In the genomic region with DNA sequence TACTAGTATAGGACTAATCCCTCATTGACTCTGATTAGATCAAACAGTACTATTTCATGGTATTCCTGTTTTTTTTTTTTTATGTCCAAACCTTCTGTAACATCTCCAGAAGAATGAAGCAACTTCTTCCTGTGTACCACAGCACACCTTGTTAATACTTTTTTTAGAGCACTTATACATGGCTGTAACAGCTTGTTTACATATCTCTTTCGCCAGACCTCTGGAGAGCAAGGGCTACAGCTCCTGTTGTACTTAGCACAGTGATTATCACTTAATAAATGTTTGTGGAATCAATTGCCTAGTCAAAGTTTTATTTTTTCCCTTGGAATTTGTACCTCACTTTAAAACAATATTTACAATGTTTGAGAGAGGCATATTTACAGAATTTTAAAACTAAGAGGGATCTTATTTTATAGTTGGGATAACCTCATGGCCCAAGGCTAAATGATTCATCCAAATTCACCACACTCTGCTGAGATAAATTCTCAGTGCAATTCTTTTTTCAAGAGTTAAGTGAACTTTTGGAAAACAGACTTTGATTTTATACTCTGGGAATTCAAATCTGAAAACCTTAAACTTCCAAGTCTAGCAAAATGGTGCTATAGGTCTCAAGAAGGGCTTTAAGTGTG, we compare ENCODE assay signal across 18 cellular contexts. TPM values are rescaled to one million over a fixed set of nuclear protein-coding genes. Genes with fewer than 3 reads are reported as not detected.
DNase-seq lines count a peak whose midpoint lies in the region; ATAC-seq and TF ChIP-seq lines count a peak whose summit lies in the region.
"Had no signal": no experiment of that assay in that cellular context is flagged by ENCODE, and none has a peak within 500 bp of the region (broad histone marks: within the 10 kb centered on the region; RNA-seq: fewer than 3 reads in every experiment).

No MANE protein-coding gene starts in this region.

- no peaks in the 10 kb centered on the region for H3K9me2 ChIP-seq in hepatocyte (replicated peaks; ENCODE audit: insufficient read depth)

- peak in 2 of 3 donors; percentile 14 to 18 for TF ChIP-seq POLR2A in body of pancreas (IDR thresholded peaks at IDR 0.05)

- no peaks in the 10 kb centered on the region for H4K20me1 ChIP-seq in hepatocyte (ENCODE audit: insufficient read depth, poor library complexity, severe bottlenecking)

- H3K27ac ChIP-seq in body of pancreas (peak overlapping the region in 3 of 4 donors; percentile 66 to 94 (median 75)), hepatocyte (peak overlapping the region; percentile 61), subcutaneous abdominal adipose tissue (ENCODE audit: low read depth, low read length) (peak overlapping the region; percentile 1)
- H3K27ac ChIP-seq: gastroesophageal sphincter, SJCRH30 had no signal

- H3K27me3 ChIP-seq in body of pancreas (no peaks in the 10 kb centered on the region), hepatocyte (no peaks in the 10 kb centered on the region), subcutaneous abdominal adipose tissue (ENCODE audit: control insufficient read depth in 5 of 5, insufficient read depth in 4 of 5, low read length in 5 of 5) (peaks cover 0 to 3% (median 0%) of the 10 kb centered on the region in 5 donors)
- H3K27me3 ChIP-seq: SJCRH30 had no signal

- no peak overlapping the region for H3K9ac ChIP-seq in subcutaneous abdominal adipose tissue (ENCODE audit: low read length in 5 of 5)

- intact Hi-C loops in body of pancreas (cut with DNase I): no loop called here

- peak overlapping the region; percentile 62 for H3K4me2 ChIP-seq in hepatocyte

- DNase-seq in LNCaP clone FGC (ENCODE audit: low read depth) (peak; percentile 95), body of pancreas (peak in 2 of 4 donors; percentile 36 to 57), hepatocyte (ENCODE audit: low spot score) (peak; percentile 58), RKO (ENCODE audit: low spot score) (no peak), GM10266 (ENCODE audit: extremely low spot score) (no peak), NAMALWA (ENCODE audit: low spot score) (no peak)
- DNase-seq: activated CD4-positive, CD25-positive, alpha-beta regulatory T cell; activated T-cell treated with anti-CD3 and anti-CD28 coated beads, Interleukin-2, amount 50 U/mL, for 48 hours; cortex of kidney; IMR-90; natural killer cell; NCI-H1694 treated with DMSO at 0.1 percent for 48 hours; SJCRH30; stimulated activated CD8-positive, alpha-beta memory T cell treated with anti-CD3 and anti-CD28 coated beads, Interleukin-4, amount 100 ng/mL, for 48 hours; T-helper 2 cell had no signal

- H3K4me1 ChIP-seq in body of pancreas (peaks cover 95% of the 10 kb centered on the region), hepatocyte (ENCODE audit: insufficient read depth) (peaks cover 21% of the 10 kb centered on the region), subcutaneous abdominal adipose tissue (ENCODE audit: control insufficient read depth in 5 of 5, insufficient read depth in 5 of 5, low read length in 5 of 5) (peaks cover 5 to 22% (median 17%) of the 10 kb centered on the region in 5 donors)
- H3K4me1 ChIP-seq: gastroesophageal sphincter had no signal

- ATAC-seq in body of pancreas: peak; percentile 60
- no peak for ATAC-seq in HG02588 (IDR thresholded peaks at IDR 0.05; ENCODE audit: unreplicated experiment)
- ATAC-seq: gastroesophageal sphincter, natural killer cell had no signal

- no peaks in the 10 kb centered on the region for H3K79me2 ChIP-seq in hepatocyte

- H3K4me3 ChIP-seq in LNCaP clone FGC (ENCODE audit: low read depth, low read length): no peak overlapping the region
- no peak overlapping the region for H3K4me3 ChIP-seq in body of pancreas
- H3K4me3 ChIP-seq in hepatocyte: no peak overlapping the region
- H3K4me3 ChIP-seq in subcutaneous abdominal adipose tissue (ENCODE audit: low read depth in 1 of 5, low read length in 5 of 5): no peak overlapping the region
- H3K4me3 ChIP-seq: gastroesophageal sphincter, SJCRH30 had no signal

- WGBS in body of pancreas, 2 donors: 18 to 21% methylated on average over 1 of the region's 1 CpG
- WGBS in hepatocyte (ENCODE audit: low lambda C conversion rate, missing lambda C conversion rate): 24% methylated on average over 1 of the region's 1 CpG

- no peak for TF ChIP-seq CTCF in LNCaP clone FGC (IDR thresholded peaks at IDR 0.05; ENCODE audit: control insufficient read depth, extremely low read depth, insufficient read depth)
- TF ChIP-seq CTCF in body of pancreas (IDR thresholded peaks at IDR 0.05): no peak
- TF ChIP-seq CTCF in hepatocyte (IDR thresholded peaks at IDR 0.05; ENCODE audit: poor library complexity): no peak
- no peak for TF ChIP-seq CTCF in GM10266 (IDR thresholded peaks at IDR 0.05; ENCODE audit: control insufficient read depth, insufficient read depth, low read depth, missing control alignments)

- H3K9me3 ChIP-seq in body of pancreas (no peaks in the 10 kb centered on the region), hepatocyte (ENCODE audit: low read depth) (no peaks in the 10 kb centered on the region), subcutaneous abdominal adipose tissue (ENCODE audit: control insufficient read depth in 5 of 5, low read length in 5 of 5) (no peaks in the 10 kb centered on the region)
- H3K9me3 ChIP-seq: gastroesophageal sphincter, SJCRH30 had no signal

- no peak overlapping the region for H2AFZ ChIP-seq in hepatocyte

- H3K36me3 ChIP-seq in body of pancreas (replicated peaks in 1 of 2; ENCODE audit: insufficient read depth in 1 of 2, low read depth in 2 of 2): no peaks in the 10 kb centered on the region
- no peaks in the 10 kb centered on the region for H3K36me3 ChIP-seq in hepatocyte (replicated peaks; ENCODE audit: insufficient read depth, low read depth)
- H3K36me3 ChIP-seq in subcutaneous abdominal adipose tissue (ENCODE audit: control insufficient read depth in 5 of 5, insufficient read depth in 5 of 5, low read length in 5 of 5): no peaks in the 10 kb centered on the region
- H3K36me3 ChIP-seq: gastroesophageal sphincter, SJCRH30 had no signal

RNA-seq across cellular contexts. Expression of a gene that starts 9.1 kb away (rescaled TPM):
- total RNA-seq in body of pancreas (1,000 to 10,000 TPM; 1,064 to 1,447 TPM), hepatocyte (231 and 268 TPM in 2 replicates)
- polyA plus RNA-seq in hepatocyte: 64.3 and 87.6 TPM in 2 replicates

Comparison
In these comparisons a context has a peak if more than half of its experiments do, and no peak if none do; other contexts are left out.
1. DNase-seq: peak in LNCaP clone FGC (single experiment) and hepatocyte (single experiment); none in RKO (single experiment), GM10266 (single experiment) and NAMALWA (single experiment).
2. H3K27ac ChIP-seq: peak in every context shown above with its lines; median percentile 75 in body of pancreas; 61 in hepatocyte; 1 in subcutaneous abdominal adipose tissue.